In genomic region chr12:92898755-92899154, GRCh38 we compare ENCODE assay signal across 10 cellular contexts. TPM values are rescaled to one million over a fixed set of nuclear protein-coding genes. Genes with fewer than 3 reads are reported as not detected.
A peak's percentile ranks its signal among the peaks of the same experiment; 100 is the strongest.
DNase-seq lines count a peak whose midpoint lies in the region; ATAC-seq and TF ChIP-seq lines count a peak whose summit lies in the region.
"Had no signal": no experiment of that assay in that cellular context is flagged by ENCODE, and none has a peak within 500 bp of the region (broad histone marks: within the 10 kb centered on the region; RNA-seq: fewer than 3 reads in every experiment).

No MANE protein-coding gene starts in this region.

- no peaks in the 10 kb centered on the region for H3K9me3 ChIP-seq in endodermal cell (ENCODE audit: control insufficient read depth, low read length)

- H3K27ac ChIP-seq in endodermal cell (ENCODE audit: low read depth, low read length) = no peak overlapping the region

- no peaks in the 10 kb centered on the region for H3K27me3 ChIP-seq in endodermal cell (ENCODE audit: control insufficient read depth, insufficient read depth, low read length, poor library complexity, severe bottlenecking)

- peaks cover 12% of the 10 kb centered on the region for H3K4me1 ChIP-seq in endodermal cell (ENCODE audit: control insufficient read depth, insufficient read depth, low read length)

- ATAC-seq in HG03432 (IDR thresholded peaks at IDR 0.05; ENCODE audit: unreplicated experiment) = no peak
- ATAC-seq in GM21367 (IDR thresholded peaks at IDR 0.05; ENCODE audit: unreplicated experiment) = no peak

- H3K27ac Mint-ChIP-seq in endodermal cell (peak overlapping the region; percentile 87), osteocyte (ENCODE audit: unreplicated experiment) (peak overlapping the region; percentile 94)

- H3K27me3 Mint-ChIP-seq in endodermal cell (ENCODE audit: insufficient read depth) (no peaks in the 10 kb centered on the region), osteocyte (ENCODE audit: unreplicated experiment) (no peaks in the 10 kb centered on the region)
- H3K27me3 Mint-ChIP-seq: IgD-negative memory B cell had no signal

- H3K36me3 ChIP-seq in endodermal cell (ENCODE audit: control insufficient read depth, insufficient read depth, low read length) = peaks cover 14% of the 10 kb centered on the region

- TF ChIP-seq CTCF in AG10803 (conservative IDR thresholded peaks at IDR 0.05; ENCODE audit: low read length) = no peak
- TF ChIP-seq CTCF in endodermal cell (conservative IDR thresholded peaks at IDR 0.05) = no peak
- TF ChIP-seq CTCF in osteocyte (IDR thresholded peaks at IDR 0.05) = no peak

- peaks cover 26% of the 10 kb centered on the region for H3K36me3 Mint-ChIP-seq in endodermal cell (ENCODE audit: low read depth)
- peaks cover 5% of the 10 kb centered on the region for H3K36me3 Mint-ChIP-seq in osteocyte (ENCODE audit: unreplicated experiment)

- H3K9me3 Mint-ChIP-seq in endodermal cell (peaks cover 7% of the 10 kb centered on the region), osteocyte (ENCODE audit: unreplicated experiment) (no peaks in the 10 kb centered on the region)
- H3K9me3 Mint-ChIP-seq: IgD-negative memory B cell had no signal

- peak; percentile 31 for DNase-seq in AG10803 (ENCODE audit: low read depth)
- DNase-seq in M059J (ENCODE audit: low read depth) = peak; percentile 48
- no peak for DNase-seq in endodermal cell
- no peak for DNase-seq in osteocyte (ENCODE audit: extremely low spot score, unreplicated experiment)
- no peak for DNase-seq in posterior cingulate gyrus
- no peak for DNase-seq in RKO (ENCODE audit: low spot score)
- DNase-seq: activated effector memory CD4-positive, alpha-beta T cell treated with anti-CD3 and anti-CD28 coated beads, Interleukin-2, amount 50 U/mL, for 16 hours had no signal

- intact Hi-C loops in posterior cingulate gyrus (cut with DNase I) = no loop called here

- H3K4me1 Mint-ChIP-seq in endodermal cell = peaks cover 12% of the 10 kb centered on the region
- peaks cover 22% of the 10 kb centered on the region for H3K4me1 Mint-ChIP-seq in osteocyte (ENCODE audit: unreplicated experiment)

- no peak overlapping the region for H3K4me3 ChIP-seq in AG10803 (ENCODE audit: low read length)
- no peak overlapping the region for H3K4me3 ChIP-seq in endodermal cell (ENCODE audit: low read length)

- H3K9ac ChIP-seq in endodermal cell (ENCODE audit: extremely low read depth, low read length, poor library complexity, severe bottlenecking) = peak overlapping the region; percentile 24

- H3K4me3 Mint-ChIP-seq in endodermal cell = no peak overlapping the region
- peak overlapping the region; percentile 38 for H3K4me3 Mint-ChIP-seq in osteocyte (ENCODE audit: unreplicated experiment)
- H3K4me3 Mint-ChIP-seq: IgD-negative memory B cell had no signal

RNA-seq across cellular contexts. Expression of gene EEA1, which starts 30.3 kb away (rescaled TPM):
- total RNA-seq in M059J (2014; rRNA removed; shearing (Covaris generic)) = 8.0 and 13.3 TPM in 2 replicates
- total RNA-seq in endodermal cell = 10 to 100 TPM; 28.2 to 32.5 TPM
- 12.3 TPM for polyA plus RNA-seq in endodermal cell (2013, experiment 1 of 2)
- polyA plus RNA-seq in endodermal cell (2013, experiment 2 of 2) = 16.5 TPM
- total RNA-seq in osteocyte = 31.1 and 46.7 TPM in 2 replicates

Comparison
In these comparisons a context has a peak if more than half of its experiments do, and no peak if none do; other contexts are left out.
1. DNase-seq: peak in AG10803 (single experiment) and M059J (single experiment); none in endodermal cell (single experiment), osteocyte (single experiment), posterior cingulate gyrus (0 of 10) and RKO (single experiment).